17 cellular contexts compared by ENCODE assay signal in the genomic region with DNA sequence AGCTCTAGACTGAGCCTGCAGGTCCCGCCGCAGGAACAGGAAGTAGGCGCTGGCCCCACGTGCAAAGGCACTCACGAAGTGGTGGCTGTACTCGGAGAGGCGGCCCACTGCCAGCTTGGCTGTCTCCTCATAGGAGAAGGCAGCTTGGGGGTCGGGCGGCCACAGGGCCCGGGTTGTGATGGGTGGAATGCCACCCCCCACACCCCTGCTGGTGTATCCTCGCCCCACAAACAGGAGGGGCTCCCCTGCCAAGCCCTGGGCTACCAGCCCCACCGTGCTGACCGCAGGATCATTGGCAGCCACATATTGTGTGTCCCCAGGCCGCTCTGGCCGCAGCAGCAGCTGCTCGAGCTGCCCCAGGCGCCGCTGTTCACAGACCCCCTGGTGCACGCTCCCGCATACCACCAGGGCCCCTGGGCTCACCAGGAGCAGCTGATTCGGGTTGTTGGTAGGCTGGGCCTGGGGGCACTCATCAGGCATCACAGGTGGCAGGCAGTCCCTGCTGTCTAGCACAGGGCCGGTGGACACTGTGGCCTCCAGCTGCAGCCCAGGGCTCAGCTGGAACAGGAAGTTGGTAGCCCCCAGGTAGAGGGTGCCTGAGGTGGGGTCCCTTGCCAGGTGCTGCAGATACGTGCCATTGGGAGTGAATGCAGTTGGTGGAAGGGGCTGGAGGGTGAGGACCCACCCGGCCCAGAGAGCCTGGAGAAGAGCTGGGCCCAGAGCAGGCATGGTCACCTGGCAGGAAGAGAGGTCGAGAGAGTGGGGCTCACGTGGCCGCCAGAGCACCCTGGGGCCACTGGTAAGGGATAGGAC. TPM values are rescaled to one million over a fixed set of nuclear protein-coding genes. Genes with fewer than 3 reads are reported as not detected.
A peak's percentile ranks its signal among the peaks of the same experiment; 100 is the strongest.
DNase-seq lines count a peak whose midpoint lies in the region; ATAC-seq and TF ChIP-seq lines count a peak whose summit lies in the region.
"Had no signal": no experiment of that assay in that cellular context is flagged by ENCODE, and none has a peak within 500 bp of the region (broad histone marks: within the 10 kb centered on the region; RNA-seq: fewer than 3 reads in every experiment).

No MANE protein-coding gene starts in this region.

- TF ChIP-seq POLR2A in IMR-90 (IDR thresholded peaks at IDR 0.05; ENCODE audit: low read depth, low read length) = no peak

- no peak overlapping the region for H2BK5ac ChIP-seq in IMR-90 (ENCODE audit: low read depth, low read length, poor library complexity, severe bottlenecking)

- peaks cover 25% of the 10 kb centered on the region for H3K4me1 ChIP-seq in IMR-90 (ENCODE audit: control insufficient read depth, insufficient read depth, low read length)
- H3K4me1 ChIP-seq in foreskin keratinocyte = peaks cover 9% of the 10 kb centered on the region
- H3K4me1 ChIP-seq in OCI-LY7 (ENCODE audit: insufficient read depth, low read length, poor library complexity, severe bottlenecking) = no peaks in the 10 kb centered on the region

- peaks cover 13% of the 10 kb centered on the region; the same call in 1 of the 2 replicates for H3K36me3 ChIP-seq in IMR-90 (ENCODE audit: control insufficient read depth, insufficient read depth, low read length)
- H3K36me3 ChIP-seq in OCI-LY7 (ENCODE audit: insufficient read depth, low read length) = no peaks in the 10 kb centered on the region

- no peak overlapping the region; the same call in 1 of the 2 replicates for H3K23ac ChIP-seq in IMR-90 (ENCODE audit: low read depth, low read length)

- DNase-seq in IMR-90 (no peak), mesothelial cell of epicardium (ENCODE audit: low spot score in 2 of 2, unreplicated experiment in 2 of 2) (no peak), superior temporal gyrus (ENCODE audit: extremely low spot score) (peak; percentile 15), foreskin keratinocyte (no peak), NCI-H1436 (lab: John Stamatoyannopoulos, UW) (no peak), OCI-LY7 (ENCODE audit: low spot score) (no peak)
- DNase-seq: natural killer cell; NCI-H2107; NCI-H82; Peyer's patch; stimulated activated CD4-positive, alpha-beta T cell treated with anti-CD3 and anti-CD28 coated beads, Interleukin-1b, Interleukin-23, amount 100 ng/mL, for 48 hours; testis had no signal

- no peak overlapping the region for H2BK120ac ChIP-seq in IMR-90 (ENCODE audit: low read depth, low read length)

- no peak for ATAC-seq in IMR-90 (ENCODE audit: low read depth)
- ATAC-seq in foreskin keratinocyte = no peak
- ATAC-seq: HCT116, natural killer cell had no signal

- intact Hi-C loops in IMR-90 (cut with micrococcal nuclease) (no loop called here), OCI-LY7 (cut with micrococcal nuclease; ENCODE audit: unreplicated experiment) (loop anchor here (5.0 kb wide), 1 partner anchor 147 kb away; no protein-coding TSS in a partner anchor)

- in situ Hi-C loops in IMR-90 (cut with MboI; ENCODE audit: low sequenced_read_pairs) = no loop called here

- no TSS peak for BruUV-seq in IMR-90 (replicated peaks; lab: Mats Ljungman, UMichigan)
- BruUV-seq in OCI-LY7 (replicated peaks; lab: Mats Ljungman, UMichigan) = no TSS peak

- no peak overlapping the region for H4K5ac ChIP-seq in IMR-90 (ENCODE audit: low read depth, low read length)

- peaks cover 25 to 61% of the 10 kb centered on the region in 2 experiments; a peak in 3 of 4 replicates for H3K79me1 ChIP-seq in IMR-90 (ENCODE audit: low read depth in 1 of 2, low read length in 2 of 2)

- no peak for TF ChIP-seq RAD21 in IMR-90 (IDR thresholded peaks at IDR 0.05; ENCODE audit: low read length)

- CTCF ChIA-PET in IMR-90 (lab: Yijun Ruan, JAX) = interaction anchor here (1.9 kb wide), 1 partner anchor 12 kb away, joined by 4 read pairs; no protein-coding TSS in a partner anchor
- CTCF ChIA-PET in OCI-LY7 (lab: Charles Lee; ENCODE audit: unreplicated experiment) = no interaction called here

- peak overlapping the region in 2 of 5 experiments; percentile 29 to 53 for H3K4me3 Mint-ChIP-seq in brain
- H3K4me3 Mint-ChIP-seq in mesothelial cell of epicardium = no peak overlapping the region
- H3K4me3 Mint-ChIP-seq: activated naive CD4-positive, alpha-beta T cell treated with anti-CD3 and anti-CD28 coated beads, Interleukin-2, amount 50 U/mL, for 24 hours; natural killer cell had no signal

- no peaks in the 10 kb centered on the region for H3K9me3 Mint-ChIP-seq in brain
- H3K9me3 Mint-ChIP-seq in mesothelial cell of epicardium = no peaks in the 10 kb centered on the region
- H3K9me3 Mint-ChIP-seq: activated naive CD4-positive, alpha-beta T cell treated with anti-CD3 and anti-CD28 coated beads, Interleukin-2, amount 50 U/mL, for 24 hours; natural killer cell had no signal

- H3K9me1 ChIP-seq in IMR-90 (ENCODE audit: insufficient read depth, low read length) = peaks cover 16% of the 10 kb centered on the region

- H2AFZ ChIP-seq in IMR-90 (replicated peaks; ENCODE audit: low read length, poor library complexity) = no peak overlapping the region
- H2AFZ ChIP-seq in OCI-LY7 (ENCODE audit: low read length) = no peak overlapping the region

- H3K14ac ChIP-seq in IMR-90 (replicated peaks; ENCODE audit: low read depth, low read length) = no peak overlapping the region

- no peak overlapping the region for H3K18ac ChIP-seq in IMR-90 (ENCODE audit: low read depth, low read length)

- H3K27ac ChIP-seq in IMR-90 (ENCODE audit: insufficient read depth, low read length) (no peak overlapping the region), foreskin keratinocyte (no peak overlapping the region), OCI-LY7 (ENCODE audit: low read depth, low read length, poor library complexity, severe bottlenecking) (no peak overlapping the region)
- H3K27ac ChIP-seq: Peyer's patch, testis had no signal

- H3K4me1 Mint-ChIP-seq in brain = peaks cover 40% of the 10 kb centered on the region
- H3K4me1 Mint-ChIP-seq in mesothelial cell of epicardium = peaks cover 37% of the 10 kb centered on the region
- H3K4me1 Mint-ChIP-seq: activated naive CD4-positive, alpha-beta T cell treated with anti-CD3 and anti-CD28 coated beads, Interleukin-2, amount 50 U/mL, for 24 hours had no signal

- no peak overlapping the region for H3K4ac ChIP-seq in IMR-90 (ENCODE audit: low read depth, low read length)

- H2BK15ac ChIP-seq in IMR-90 (ENCODE audit: low read depth, low read length) = no peak overlapping the region

- H3K9me2 ChIP-seq in OCI-LY7 (ENCODE audit: insufficient read depth, low read length) = no peaks in the 10 kb centered on the region

- H4K20me1 ChIP-seq in IMR-90 (ENCODE audit: insufficient read depth, low read length) (peaks cover 30% of the 10 kb centered on the region), OCI-LY7 (ENCODE audit: insufficient read depth, low read length) (no peaks in the 10 kb centered on the region)

- H3K4me2 ChIP-seq in IMR-90 (ENCODE audit: low read depth, low read length) (no peak overlapping the region), OCI-LY7 (ENCODE audit: low read length) (no peak overlapping the region)

- H3K27me3 Mint-ChIP-seq in brain (no peaks in the 10 kb centered on the region), mesothelial cell of epicardium (ENCODE audit: low read depth) (no peaks in the 10 kb centered on the region)
- H3K27me3 Mint-ChIP-seq: activated naive CD4-positive, alpha-beta T cell treated with anti-CD3 and anti-CD28 coated beads, Interleukin-2, amount 50 U/mL, for 24 hours had no signal

- no peak overlapping the region for H2BK20ac ChIP-seq in IMR-90 (ENCODE audit: low read depth, low read length)

- H4K8ac ChIP-seq in IMR-90 (ENCODE audit: low read depth in 2 of 2, low read length in 2 of 2) = no peak overlapping the region

- H3K27ac Mint-ChIP-seq in brain = peak overlapping the region; percentile 83 to 95 (median 90)
- H3K27ac Mint-ChIP-seq in mesothelial cell of epicardium = peak overlapping the region; percentile 89
- H3K27ac Mint-ChIP-seq: activated naive CD4-positive, alpha-beta T cell treated with anti-CD3 and anti-CD28 coated beads, Interleukin-2, amount 50 U/mL, for 24 hours had no signal

- H3K79me2 ChIP-seq in OCI-LY7 (ENCODE audit: insufficient read depth, low read depth, low read length) = no peaks in the 10 kb centered on the region

- no peaks in the 10 kb centered on the region for H3K27me3 ChIP-seq in IMR-90 (ENCODE audit: control insufficient read depth, insufficient read depth, low read length)
- H3K27me3 ChIP-seq in foreskin keratinocyte = no peaks in the 10 kb centered on the region
- H3K27me3 ChIP-seq: Peyer's patch, testis had no signal

- H3K36me3 Mint-ChIP-seq in brain = no peaks in the 10 kb centered on the region
- peaks cover 2% of the 10 kb centered on the region for H3K36me3 Mint-ChIP-seq in mesothelial cell of epicardium
- H3K36me3 Mint-ChIP-seq: activated naive CD4-positive, alpha-beta T cell treated with anti-CD3 and anti-CD28 coated beads, Interleukin-2, amount 50 U/mL, for 24 hours; natural killer cell had no signal

- H3K9me3 ChIP-seq in IMR-90 (ENCODE audit: control insufficient read depth, insufficient read depth, low read length) (no peaks in the 10 kb centered on the region), OCI-LY7 (ENCODE audit: low read length) (no peaks in the 10 kb centered on the region)
- H3K9me3 ChIP-seq: Peyer's patch, testis had no signal

- WGBS in IMR-90 (ENCODE audit: extremely low coverage in 2 of 2, insufficient read length in 1 of 2), 2 experiments = 93% methylated on average over 13 of the region's 27 CpGs; no CpG with 5 or more reads in 1 of the 2 experiments

- H3K4me3 ChIP-seq in IMR-90 (ENCODE audit: insufficient read depth, low read depth, low read length) = no peak overlapping the region
- H3K4me3 ChIP-seq in OCI-LY7 (ENCODE audit: low read depth, low read length, poor library complexity, severe bottlenecking) = no peak overlapping the region
- H3K4me3 ChIP-seq: Peyer's patch, testis had no signal

- H2AK5ac ChIP-seq in IMR-90 (ENCODE audit: low read depth, low read length) = no peak overlapping the region

- TF ChIP-seq CTCF in IMR-90 (conservative IDR thresholded peaks at IDR 0.05; ENCODE audit: low read depth, low read length) (no peak), brain (conservative IDR thresholded peaks at IDR 0.05) (no peak), mesothelial cell of epicardium (IDR thresholded peaks at IDR 0.05; ENCODE audit: unreplicated experiment) (no peak), foreskin keratinocyte (conservative IDR thresholded peaks at IDR 0.05) (no peak), OCI-LY7 (conservative IDR thresholded peaks at IDR 0.05; ENCODE audit: low read length) (no peak)

- H3K9ac ChIP-seq in IMR-90 (ENCODE audit: low read depth, low read length) = no peak overlapping the region

- H3K56ac ChIP-seq in IMR-90 (ENCODE audit: extremely low read depth, insufficient read depth, low read length) = no peak overlapping the region

- H2AK9ac ChIP-seq in IMR-90 (replicated peaks; ENCODE audit: low read depth, low read length, poor library complexity) = peak overlapping the region; percentile 1

- POLR2A ChIA-PET in IMR-90 (lab: Charles Lee; ENCODE audit: unreplicated experiment) = no interaction called here
- POLR2A ChIA-PET in OCI-LY7 (lab: Charles Lee) = interaction anchor here (1.2 kb wide), 1 partner anchor 23 kb away, joined by 7 read pairs; no protein-coding TSS in a partner anchor

- dilution Hi-C loops in IMR-90 (cut with HindIII; ENCODE audit: low sequenced_read_pairs, unreplicated experiment) = no loop called here

- no peak overlapping the region for H4K91ac ChIP-seq in IMR-90 (ENCODE audit: insufficient read depth, low read depth, low read length)

RNA-seq across cellular contexts. Expression of a gene that starts 5.8 kb away (rescaled TPM):
- total RNA-seq in IMR-90 (2012; rRNA removed) = 5.2 and 9.2 TPM in 2 replicates
- 25.3 and 27.0 TPM in 2 replicates for polyA plus RNA-seq in IMR-90 (2012; rRNA removed)
- 11.3 and 16.3 TPM in 2 replicates for polyA plus RNA-seq in IMR-90 (2012; cell fraction: cytosol; rRNA removed)
- 156 and 317 TPM in 2 replicates for polyA plus RNA-seq in IMR-90 (2012; cell fraction: nucleus; rRNA removed; ENCODE audit: low replicate concordance)
- polyA plus RNA-seq in brain (ENCODE audit: insufficient read depth, low read depth, low replicate concordance) = 70.1 TPM
- 203 to 214 TPM (median 211 TPM) in 3 replicates for total RNA-seq in mesothelial cell of epicardium
- total RNA-seq in foreskin keratinocyte = 67.8 and 73.4 TPM in 2 replicates
- 40.1 and 40.6 TPM in 2 replicates for polyA plus RNA-seq in foreskin keratinocyte
- 4.4 and 14.9 TPM in 2 replicates for total RNA-seq in OCI-LY7 (2014; rRNA removed; shearing (Covaris generic))
- total RNA-seq in OCI-LY7 (2022) = 6.4 and 7.7 TPM in 2 replicates

RNA-seq across cellular contexts. Expression of a gene that starts 15.8 kb away (rescaled TPM):
- total RNA-seq in IMR-90 (2012; rRNA removed) = 15.3 and 16.1 TPM in 2 replicates
- 11.0 TPM in 2 replicates for polyA plus RNA-seq in IMR-90 (2012; rRNA removed)
- polyA plus RNA-seq in IMR-90 (2012; cell fraction: cytosol; rRNA removed) = 11.0 and 14.3 TPM in 2 replicates
- 4.0 and 4.7 TPM in 2 replicates for polyA plus RNA-seq in IMR-90 (2012; cell fraction: nucleus; rRNA removed; ENCODE audit: low replicate concordance)
- 11.4 TPM for polyA plus RNA-seq in brain (ENCODE audit: insufficient read depth, low read depth, low replicate concordance)
- 10.7 to 12.3 TPM (median 11.5 TPM) in 3 replicates for total RNA-seq in mesothelial cell of epicardium
- total RNA-seq in foreskin keratinocyte = 30.3 and 31.1 TPM in 2 replicates
- 29.5 and 33.2 TPM in 2 replicates for polyA plus RNA-seq in foreskin keratinocyte
- total RNA-seq in OCI-LY7 (2014; rRNA removed; shearing (Covaris generic)) = 22.0 and 23.0 TPM in 2 replicates
- 21.2 and 24.9 TPM in 2 replicates for total RNA-seq in OCI-LY7 (2022)

RNA-seq across cellular contexts. Expression of a gene that starts 16.0 kb away (rescaled TPM):
- total RNA-seq in IMR-90 (2012; rRNA removed) (81.9 and 131 TPM in 2 replicates), mesothelial cell of epicardium (183 to 192 TPM (median 186 TPM) in 3 replicates), foreskin keratinocyte (376 and 417 TPM in 2 replicates), OCI-LY7 (2022) (226 and 250 TPM in 2 replicates)
- polyA plus RNA-seq in IMR-90 (2012; rRNA removed) (220 and 240 TPM in 2 replicates), brain (ENCODE audit: insufficient read depth, low read depth, low replicate concordance) (232 TPM), foreskin keratinocyte (616 and 663 TPM in 2 replicates)
- 76.2 and 162 TPM in 2 replicates for polyA plus RNA-seq in IMR-90 (2012; cell fraction: cytosol; rRNA removed)
- polyA plus RNA-seq in IMR-90 (2012; cell fraction: nucleus; rRNA removed; ENCODE audit: low replicate concordance) = 19.3 and 97.5 TPM in 2 replicates
- 313 and 486 TPM in 2 replicates for total RNA-seq in OCI-LY7 (2014; rRNA removed; shearing (Covaris generic))

RNA-seq across cellular contexts. Expression of a gene that starts 22.4 kb away (rescaled TPM):
- total RNA-seq in IMR-90 (2012; rRNA removed) (7.2 and 10.8 TPM in 2 replicates), mesothelial cell of epicardium (11.6 to 12.0 TPM (median 11.6 TPM) in 3 replicates), foreskin keratinocyte (11.6 and 14.4 TPM in 2 replicates), OCI-LY7 (2022) (20.3 and 24.5 TPM in 2 replicates)
- polyA plus RNA-seq in IMR-90 (2012; rRNA removed) (6.8 and 7.2 TPM in 2 replicates), brain (ENCODE audit: insufficient read depth, low read depth, low replicate concordance) (5.9 TPM), foreskin keratinocyte (9.2 and 11.4 TPM in 2 replicates)
- 3.8 and 4.0 TPM in 2 replicates for polyA plus RNA-seq in IMR-90 (2012; cell fraction: cytosol; rRNA removed)
- polyA plus RNA-seq in IMR-90 (2012; cell fraction: nucleus; rRNA removed; ENCODE audit: low replicate concordance) = 8.2 and 14.4 TPM in 2 replicates
- total RNA-seq in OCI-LY7 (2014; rRNA removed; shearing (Covaris generic)) = 16.3 and 16.8 TPM in 2 replicates

RNA-seq across cellular contexts. Expression of a gene that starts 52.1 kb away (rescaled TPM):
- not detected in 2 replicates for total RNA-seq in IMR-90 (2012; rRNA removed)
- polyA plus RNA-seq in IMR-90 (2012; rRNA removed) = not detected in 2 replicates
- polyA plus RNA-seq in IMR-90 (2012; cell fraction: cytosol; rRNA removed) = not detected in 2 replicates
- 0.07 TPM in 1 of 2 replicates, not detected in the other for polyA plus RNA-seq in IMR-90 (2012; cell fraction: nucleus; rRNA removed; ENCODE audit: low replicate concordance)
- not detected for polyA plus RNA-seq in brain (ENCODE audit: insufficient read depth, low read depth, low replicate concordance)
- 0.47 to 0.66 TPM (median 0.51 TPM) in 3 replicates for total RNA-seq in mesothelial cell of epicardium
- not detected in 2 replicates for total RNA-seq in foreskin keratinocyte
- not detected in 2 replicates for polyA plus RNA-seq in foreskin keratinocyte
- total RNA-seq in OCI-LY7 (2014; rRNA removed; shearing (Covaris generic)) = 0.28 and 0.50 TPM in 2 replicates
- 0.37 and 0.44 TPM in 2 replicates for total RNA-seq in OCI-LY7 (2022)
- total RNA-seq: liver, Peyer's patch, renal cortical epithelial cell had no signal
- polyA plus RNA-seq: liver had no signal
